9 cellular contexts compared by ENCODE assay signal in genomic region chr3:108132727-108133373, GRCh38. TPM values are rescaled to one million over a fixed set of nuclear protein-coding genes. Genes with fewer than 3 reads are reported as not detected.
DNase-seq lines count a peak whose midpoint lies in the region; ATAC-seq and TF ChIP-seq lines count a peak whose summit lies in the region.
"Had no signal": no experiment of that assay in that cellular context is flagged by ENCODE, and none has a peak within 500 bp of the region (broad histone marks: within the 10 kb centered on the region; RNA-seq: fewer than 3 reads in every experiment).

No MANE protein-coding gene starts in this region.

- DNase-seq in activated CD8-positive, alpha-beta memory T cell treated with anti-CD3 and anti-CD28 coated beads, Interleukin-2, amount 10 ng/mL, durations not matched to agents 7 days and 5 days = no peak
- no peak for DNase-seq in activated CD8-positive, alpha-beta memory T cell treated with anti-CD3 and anti-CD28 coated beads, Interleukin-2, amount 50 U/mL, for 4 hours
- DNase-seq in SK-N-SH (no peak), fibroblast of lung (ENCODE audit: low read depth in 2 of 2) (peak; percentile 36 to 66), stomach (no peak), MM.1S (no peak), HT-29 (ENCODE audit: low spot score) (no peak), gastrocnemius medialis (no peak)
- DNase-seq: NCI-H1930 had no signal

- TF ChIP-seq EP300 in SK-N-SH (IDR thresholded peaks at IDR 0.05; ENCODE audit: borderline replicate concordance in 1 of 2, low read depth in 1 of 2, low read length in 1 of 2) (0 out of 4 replicates have a peak, but pooled peaks of 1 of the 2 experiments have one; percentile 12), stomach (IDR thresholded peaks at IDR 0.05) (no peak)

- H2AFZ ChIP-seq in SK-N-SH (ENCODE audit: low read depth) (no peak overlapping the region), fibroblast of lung (ENCODE audit: low read length) (no peak overlapping the region), MM.1S (ENCODE audit: low read length) (no peak overlapping the region)

- H3K9me2 ChIP-seq in SK-N-SH (no peaks in the 10 kb centered on the region), MM.1S (replicated peaks; ENCODE audit: insufficient read depth, low read length) (no peaks in the 10 kb centered on the region)

- H3K27ac Mint-ChIP-seq in activated CD8-positive, alpha-beta memory T cell treated with anti-CD3 and anti-CD28 coated beads, Interleukin-2, amount 10 ng/mL, durations not matched to agents 7 days and 5 days = peak overlapping the region; percentile 82

- H3K9me3 ChIP-seq in SK-N-SH (no peaks in the 10 kb centered on the region), fibroblast of lung (ENCODE audit: control insufficient read depth, insufficient read depth, low read depth, low read length) (no peaks in the 10 kb centered on the region), stomach (no peaks in the 10 kb centered on the region), MM.1S (replicated peaks; ENCODE audit: insufficient read depth, low read length) (no peaks in the 10 kb centered on the region), gastrocnemius medialis (no peaks in the 10 kb centered on the region)

- intact Hi-C loops in stomach (cut with DNase I; ENCODE audit: low total_unique reads) = no loop called here
- intact Hi-C loops in gastrocnemius medialis (cut with DNase I; ENCODE audit: low total_unique reads) = loop anchor here (5.0 kb wide), 1 partner anchor 1786 kb away; no protein-coding TSS in a partner anchor

- no peaks in the 10 kb centered on the region for H3K79me2 ChIP-seq in SK-N-SH (ENCODE audit: insufficient read depth)
- H3K79me2 ChIP-seq in fibroblast of lung (ENCODE audit: control insufficient read depth, insufficient read depth, low read length) = no peaks in the 10 kb centered on the region
- H3K79me2 ChIP-seq in MM.1S (ENCODE audit: low read length) = no peaks in the 10 kb centered on the region

- POLR2A ChIA-PET in SK-N-SH (lab: Yijun Ruan, JAX) = no interaction called here

- peak overlapping the region; percentile 52; the same call in 1 of the 2 replicates for H3K4me2 ChIP-seq in SK-N-SH
- H3K4me2 ChIP-seq in fibroblast of lung (ENCODE audit: extremely low read depth, insufficient read depth, low read length) = peak overlapping the region; percentile 37
- no peak overlapping the region for H3K4me2 ChIP-seq in MM.1S (ENCODE audit: low read depth, low read length)

- TF ChIP-seq CTCF in SK-N-SH (IDR thresholded peaks at IDR 0.05) (no peak), fibroblast of lung (conservative IDR thresholded peaks at IDR 0.05 in 1 of 2, IDR thresholded peaks at IDR 0.05 in 1 of 2; ENCODE audit: low read depth in 1 of 2, low read length in 2 of 2) (no peak), stomach (IDR thresholded peaks at IDR 0.05) (no peak), MM.1S (IDR thresholded peaks at IDR 0.05; ENCODE audit: low read length) (no peak), gastrocnemius medialis (IDR thresholded peaks at IDR 0.05 in 4 of 5, conservative IDR thresholded peaks at IDR 0.05 in 1 of 5) (no peak)

- H3K4me1 ChIP-seq in SK-N-SH (ENCODE audit: control insufficient read depth in 1 of 2, insufficient read depth in 2 of 2, low read depth in 1 of 2, low read length in 1 of 2) = peaks cover 4 to 27% of the 10 kb centered on the region in 2 experiments; a peak in 3 of 4 replicates
- H3K4me1 ChIP-seq in fibroblast of lung (ENCODE audit: control insufficient read depth, extremely low read depth, insufficient read depth, low read length) = peaks cover 7% of the 10 kb centered on the region
- H3K4me1 ChIP-seq in stomach = peaks cover 4 to 43% (median 12%) of the 10 kb centered on the region in 4 donors
- H3K4me1 ChIP-seq in MM.1S (ENCODE audit: low read length) = peaks cover 13% of the 10 kb centered on the region; the same call in 1 of the 2 replicates
- peaks cover 5 to 13% of the 10 kb centered on the region in 2 donors for H3K4me1 ChIP-seq in gastrocnemius medialis

- H3K9ac ChIP-seq in SK-N-SH (no peak overlapping the region), fibroblast of lung (ENCODE audit: insufficient read depth, low read length) (no peak overlapping the region), MM.1S (ENCODE audit: low read length) (no peak overlapping the region)

- peaks cover 48% of the 10 kb centered on the region for H3K36me3 Mint-ChIP-seq in activated CD8-positive, alpha-beta memory T cell treated with anti-CD3 and anti-CD28 coated beads, Interleukin-2, amount 10 ng/mL, durations not matched to agents 7 days and 5 days

- TF ChIP-seq RAD21 in SK-N-SH (IDR thresholded peaks at IDR 0.05; ENCODE audit: low read length) = no peak

- peak overlapping the region; percentile 8 for H3K4me3 Mint-ChIP-seq in activated CD8-positive, alpha-beta memory T cell treated with anti-CD3 and anti-CD28 coated beads, Interleukin-2, amount 10 ng/mL, durations not matched to agents 7 days and 5 days

- H3K27ac ChIP-seq in SK-N-SH (ENCODE audit: low read depth in 2 of 2, low read length in 1 of 2) (peak overlapping the region in 1 of 2 experiments; percentile 83; a peak in 1 of 4 replicates), fibroblast of lung (ENCODE audit: insufficient read depth, low read length) (peak overlapping the region; percentile 83), stomach (peak overlapping the region in 3 of 5 donors; percentile 45 to 74 (median 70)), MM.1S (ENCODE audit: low read length) (no peak overlapping the region), gastrocnemius medialis (no peak overlapping the region)

- in situ Hi-C loops in gastrocnemius medialis (cut with MboI; ENCODE audit: low sequenced_read_pairs in 4 of 4) = no loop called here

- peaks cover 78% of the 10 kb centered on the region for H3K4me1 Mint-ChIP-seq in activated CD8-positive, alpha-beta memory T cell treated with anti-CD3 and anti-CD28 coated beads, Interleukin-2, amount 10 ng/mL, durations not matched to agents 7 days and 5 days

- TF ChIP-seq POLR2A in stomach (IDR thresholded peaks at IDR 0.05) = no peak
- TF ChIP-seq POLR2A in gastrocnemius medialis (IDR thresholded peaks at IDR 0.05) = no peak

- no peaks in the 10 kb centered on the region for H3K27me3 Mint-ChIP-seq in activated CD8-positive, alpha-beta memory T cell treated with anti-CD3 and anti-CD28 coated beads, Interleukin-2, amount 10 ng/mL, durations not matched to agents 7 days and 5 days

- no peaks in the 10 kb centered on the region for H3K9me3 Mint-ChIP-seq in activated CD8-positive, alpha-beta memory T cell treated with anti-CD3 and anti-CD28 coated beads, Interleukin-2, amount 10 ng/mL, durations not matched to agents 7 days and 5 days (ENCODE audit: low read depth)

- CTCF ChIA-PET in activated CD8-positive, alpha-beta memory T cell treated with anti-CD3 and anti-CD28 coated beads, Interleukin-2, amount 10 ng/mL, durations not matched to agents 7 days and 5 days (lab: Charles Lee) = interaction anchor here (1.0 to 3.1 kb wide), 6 partner anchors 7 to 345 kb away, joined by 3 to 11 read pairs (median 4); partner anchors contain the start of gene IFT57
- CTCF ChIA-PET in SK-N-SH (lab: Yijun Ruan, JAX) = interaction anchor here (1.0 kb wide), 1 partner anchor 9 kb away, joined by 3 read pairs; no protein-coding TSS in a partner anchor

- WGBS in SK-N-SH (ENCODE audit: low lambda C conversion rate) = 50% methylated on average over 3 of the region's 3 CpGs
- 9 to 27% (median 21%) methylated on average over 3 of the region's 3 CpGs for WGBS in stomach, 5 donors

- H3K36me3 ChIP-seq in SK-N-SH (replicated peaks in 1 of 2; ENCODE audit: control insufficient read depth in 1 of 2, insufficient read depth in 2 of 2, low read length in 1 of 2) (no peaks in the 10 kb centered on the region), fibroblast of lung (ENCODE audit: control insufficient read depth, insufficient read depth, low read length) (no peaks in the 10 kb centered on the region), stomach (no peaks in the 10 kb centered on the region), MM.1S (replicated peaks; ENCODE audit: insufficient read depth, low read length) (no peaks in the 10 kb centered on the region), gastrocnemius medialis (no peaks in the 10 kb centered on the region)

- H3F3A ChIP-seq in SK-N-SH (replicated peaks; ENCODE audit: insufficient read depth) = peaks cover 11% of the 10 kb centered on the region
- H3F3A ChIP-seq in MM.1S (ENCODE audit: insufficient read depth, low read length) = no peaks in the 10 kb centered on the region

- H4K20me1 ChIP-seq in SK-N-SH (ENCODE audit: insufficient read depth) (no peaks in the 10 kb centered on the region), fibroblast of lung (ENCODE audit: control insufficient read depth, extremely low read depth, insufficient read depth, low read length) (no peaks in the 10 kb centered on the region), MM.1S (ENCODE audit: insufficient read depth, low read length) (no peaks in the 10 kb centered on the region)

- no peaks in the 10 kb centered on the region for H3K27me3 ChIP-seq in SK-N-SH (ENCODE audit: insufficient read depth)
- H3K27me3 ChIP-seq in fibroblast of lung (ENCODE audit: control insufficient read depth, insufficient read depth, low read length) = no peaks in the 10 kb centered on the region
- no peaks in the 10 kb centered on the region for H3K27me3 ChIP-seq in stomach
- H3K27me3 ChIP-seq in MM.1S (replicated peaks; ENCODE audit: insufficient read depth, low read length) = no peaks in the 10 kb centered on the region
- H3K27me3 ChIP-seq in gastrocnemius medialis = no peaks in the 10 kb centered on the region

- H3K4me3 ChIP-seq in SK-N-SH (ENCODE audit: low read depth in 2 of 2, low read length in 1 of 2) (no peak overlapping the region), fibroblast of lung (replicated peaks in 1 of 4; ENCODE audit: control extremely low read depth in 1 of 4, insufficient read depth in 1 of 4, low read depth in 3 of 4, low read length in 4 of 4) (no peak overlapping the region), stomach (no peak overlapping the region), MM.1S (ENCODE audit: low read length) (no peak overlapping the region), gastrocnemius medialis (no peak overlapping the region)

- no peak for ATAC-seq in activated CD8-positive, alpha-beta memory T cell treated with anti-CD3 and anti-CD28 coated beads, Interleukin-2, amount 10 ng/mL, durations not matched to agents 7 days and 5 days
- no peak for ATAC-seq in gastrocnemius medialis

RNA-seq across cellular contexts. Expression of gene CD47, which starts 42.0 kb away (rescaled TPM):
- total RNA-seq in activated CD8-positive, alpha-beta memory T cell treated with anti-CD3 and anti-CD28 coated beads, Interleukin-2, amount 10 ng/mL, durations not matched to agents 7 days and 5 days = 100 to 1,000 TPM; 111 to 133 TPM
- polyA plus RNA-seq in SK-N-SH (2012; rRNA removed) (19.6 and 20.0 TPM in 2 replicates), fibroblast of lung (91.7 and 96.2 TPM in 2 replicates), stomach (10 to 100 TPM; 35.9 to 92.6 (median 67.2) TPM)
- 27.8 and 35.8 TPM in 2 replicates for polyA plus RNA-seq in SK-N-SH (2012; cell fraction: cytosol; rRNA removed)
- 11.7 and 24.3 TPM in 2 replicates for polyA plus RNA-seq in SK-N-SH (2012; cell fraction: nucleus; rRNA removed)
- total RNA-seq in fibroblast of lung (54.7 and 72.0 TPM in 2 replicates), stomach (100 to 1,000 TPM in 3 of 5 donors, 10 to 100 TPM in 2; 15.9 to 154 (median 101) TPM), gastrocnemius medialis (10 to 100 TPM; 14.5 to 30.3 (median 22.4) TPM)
- 63.4 and 74.1 TPM in 2 replicates for polyA plus RNA-seq in fibroblast of lung (2012)
- 18.0 and 43.0 TPM in 2 replicates for polyA minus RNA-seq in fibroblast of lung (ENCODE audit: low replicate concordance)
- 39.0 and 44.1 TPM in 2 replicates for total RNA-seq in HT-29 (2014; rRNA removed; shearing (Covaris generic))

Comparison
In these comparisons a context has a peak if more than half of its experiments do, and no peak if none do; other contexts are left out.
1. DNase-seq: peak in fibroblast of lung (2 of 2); none in activated CD8-positive, alpha-beta memory T cell treated with anti-CD3 and anti-CD28 coated beads, Interleukin-2, amount 10 ng/mL, durations not matched to agents 7 days and 5 days (single experiment), activated CD8-positive, alpha-beta memory T cell treated with anti-CD3 and anti-CD28 coated beads, Interleukin-2, amount 50 U/mL, for 4 hours (single experiment), SK-N-SH (single experiment), stomach (single experiment), MM.1S (single experiment), HT-29 (single experiment) and gastrocnemius medialis (0 of 2).
2. H3K27ac ChIP-seq: peak in fibroblast of lung (single experiment) and stomach (3 of 5); none in MM.1S (single experiment) and gastrocnemius medialis (0 of 4).